In the genomic region with DNA sequence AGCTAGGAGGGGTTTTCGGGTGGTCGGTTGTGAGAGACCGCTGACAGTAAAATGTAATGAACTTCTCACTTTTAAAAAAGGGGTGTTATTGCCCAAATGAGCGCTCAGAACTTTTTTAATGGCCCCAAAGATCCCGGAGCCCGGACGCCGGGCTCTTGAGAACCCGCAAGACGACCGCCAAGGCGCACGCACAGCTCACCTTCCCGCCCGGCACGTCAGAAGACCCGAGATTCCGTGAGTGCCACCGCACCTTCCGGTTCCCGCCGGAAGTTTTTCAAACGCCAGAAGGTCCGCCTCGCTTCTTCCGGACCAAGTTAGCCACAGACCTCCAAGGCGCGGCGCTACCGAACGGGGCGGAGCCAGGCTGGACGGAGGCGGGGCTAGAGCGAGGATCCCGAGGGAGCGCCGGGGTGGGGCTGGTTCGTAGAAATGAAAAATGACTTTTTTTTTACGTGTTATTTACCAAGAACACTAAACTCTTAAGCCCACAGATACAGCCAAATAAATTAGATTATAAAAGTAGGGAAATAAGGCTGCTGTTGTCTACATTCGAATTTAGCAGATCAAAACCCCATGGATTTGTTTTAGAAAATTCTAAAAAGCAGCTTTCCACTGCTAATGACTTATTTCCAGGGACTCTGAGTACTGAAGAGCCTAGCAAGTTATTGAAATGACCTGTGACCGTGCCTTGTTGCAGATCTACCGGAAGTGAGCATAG, we compare ENCODE assay signal across 7 cellular contexts. TPM values are rescaled to one million over a fixed set of nuclear protein-coding genes. Genes with fewer than 3 reads are reported as not detected.
DNase-seq lines count a peak whose midpoint lies in the region; ATAC-seq and FAIRE-seq lines count a peak whose summit lies in the region.

A gene with protein sequence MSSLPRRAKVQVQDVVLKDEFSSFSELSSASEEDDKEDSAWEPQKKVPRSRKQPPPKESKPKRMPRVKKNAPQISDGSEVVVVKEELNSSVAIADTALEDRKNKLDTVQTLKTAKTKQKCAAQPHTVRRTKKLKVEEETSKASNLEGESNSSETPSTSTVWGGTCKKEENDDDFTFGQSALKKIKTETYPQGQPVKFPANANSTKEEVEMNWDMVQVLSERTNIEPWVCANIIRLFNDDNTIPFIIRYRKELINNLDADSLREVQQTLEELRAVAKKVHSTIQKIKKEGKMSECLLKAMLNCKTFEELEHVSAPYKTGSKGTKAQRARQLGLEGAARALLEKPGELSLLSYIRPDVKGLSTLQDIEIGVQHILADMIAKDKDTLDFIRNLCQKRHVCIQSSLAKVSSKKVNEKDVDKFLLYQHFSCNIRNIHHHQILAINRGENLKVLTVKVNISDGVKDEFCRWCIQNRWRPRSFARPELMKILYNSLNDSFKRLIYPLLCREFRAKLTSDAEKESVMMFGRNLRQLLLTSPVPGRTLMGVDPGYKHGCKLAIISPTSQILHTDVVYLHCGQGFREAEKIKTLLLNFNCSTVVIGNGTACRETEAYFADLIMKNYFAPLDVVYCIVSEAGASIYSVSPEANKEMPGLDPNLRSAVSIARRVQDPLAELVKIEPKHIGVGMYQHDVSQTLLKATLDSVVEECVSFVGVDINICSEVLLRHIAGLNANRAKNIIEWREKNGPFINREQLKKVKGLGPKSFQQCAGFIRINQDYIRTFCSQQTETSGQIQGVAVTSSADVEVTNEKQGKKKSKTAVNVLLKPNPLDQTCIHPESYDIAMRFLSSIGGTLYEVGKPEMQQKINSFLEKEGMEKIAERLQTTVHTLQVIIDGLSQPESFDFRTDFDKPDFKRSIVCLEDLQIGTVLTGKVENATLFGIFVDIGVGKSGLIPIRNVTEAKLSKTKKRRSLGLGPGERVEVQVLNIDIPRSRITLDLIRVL (minus strand): TSS at position 248 of the 718 bp plus-strand sequence. CDS start 5,826 bp downstream, outside the sequence.

- ATAC-seq in HG02981 (IDR thresholded peaks at IDR 0.05; ENCODE audit: unreplicated experiment), result peak; percentile 88

- peak; percentile 99 for FAIRE-seq in GM18507 (lab: Jason Lieb, UNC)

- DNase-seq in GM18507 (ENCODE audit: extremely low spot score, insufficient read length, low read depth) (peak; percentile 84), NCI-H2029 treated with DMSO at 0.1 percent for 48 hours (lab: John Stamatoyannopoulos, UW) (peak; percentile 74), T-helper 9 cell (peak; percentile 76), astrocyte of the hippocampus (ENCODE audit: low read depth, low spot score) (peak; percentile 97), hepatic stellate cell (ENCODE audit: low spot score) (peak; percentile 79), renal cortical epithelial cell (ENCODE audit: low read depth) (peak; percentile 90)

RNA-seq across cellular contexts. Expression of the gene that starts here (rescaled TPM):
- 10.1 and 13.6 TPM in 2 replicates for total RNA-seq in renal cortical epithelial cell

Comparison
In these comparisons a context has a peak if more than half of its experiments do, and no peak if none do; other contexts are left out.
1. Peak in every context shown above with its lines: DNase-seq and ATAC-seq.